ENCODE assay signal across 9 cellular contexts in the genomic region with DNA sequence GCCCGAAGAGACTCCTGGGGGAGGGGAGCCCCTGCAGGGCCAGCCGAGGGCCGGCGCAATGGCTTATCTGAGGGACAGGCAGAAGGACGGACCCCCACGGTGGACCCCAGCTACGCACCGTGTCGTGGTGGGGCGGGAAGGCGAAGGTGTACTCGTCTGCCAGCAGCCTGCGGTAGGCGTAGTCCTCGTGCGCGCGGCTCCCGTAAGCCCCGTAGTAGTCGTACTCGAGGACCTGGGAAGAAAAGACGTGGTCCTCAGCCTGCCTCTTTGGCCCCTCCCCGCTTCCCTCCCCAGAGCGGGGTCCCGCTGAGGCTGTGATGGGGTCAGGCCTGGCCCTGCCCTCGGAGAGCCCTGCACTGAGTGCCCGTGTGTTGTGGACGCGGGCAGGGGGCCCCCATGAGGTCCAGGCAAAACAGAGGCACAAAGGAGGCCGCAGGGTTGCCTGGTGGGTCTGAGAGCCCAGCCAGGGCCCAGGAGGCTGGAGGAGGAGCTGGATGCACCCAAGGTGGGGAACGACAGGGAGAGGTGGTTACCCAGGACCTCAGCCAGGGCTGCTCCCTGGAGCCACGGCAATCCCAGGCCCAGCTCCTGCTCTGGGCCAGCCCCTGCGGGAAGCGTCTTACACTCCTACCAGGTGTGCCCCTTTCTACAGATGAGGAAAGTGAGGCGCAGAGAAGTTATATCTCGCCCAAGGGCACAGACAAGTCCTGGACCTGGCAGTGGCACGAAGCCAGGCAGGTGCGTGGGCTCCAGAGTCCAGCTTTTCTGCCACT. TPM values are rescaled to one million over a fixed set of nuclear protein-coding genes. Genes with fewer than 3 reads are reported as not detected.
DNase-seq lines count a peak whose midpoint lies in the region; ATAC-seq and TF ChIP-seq lines count a peak whose summit lies in the region.
"Had no signal": no experiment of that assay in that cellular context is flagged by ENCODE, and none has a peak within 500 bp of the region (broad histone marks: within the 10 kb centered on the region; RNA-seq: fewer than 3 reads in every experiment).

No MANE protein-coding gene starts in this region.

- H3K36me3 Mint-ChIP-seq in chondrocyte (ENCODE audit: low read depth) = peaks cover 1% of the 10 kb centered on the region

- peak overlapping the region; percentile 14 to 59 for H3K9ac ChIP-seq in mucosa of rectum (ENCODE audit: low read depth in 1 of 2, low read length in 2 of 2)

- H3K27ac Mint-ChIP-seq in chondrocyte (ENCODE audit: unreplicated experiment) = no peak overlapping the region

- H3K9me3 Mint-ChIP-seq in chondrocyte (ENCODE audit: low read depth) = peaks cover 5% of the 10 kb centered on the region

- H3K9me3 ChIP-seq in mucosa of rectum (ENCODE audit: control insufficient read depth in 2 of 2, low read length in 2 of 2) (no peaks in the 10 kb centered on the region), uterus (no peaks in the 10 kb centered on the region)

- no peak for ATAC-seq in GM19351 (IDR thresholded peaks at IDR 0.05; ENCODE audit: unreplicated experiment)

- DNase-seq in stimulated activated CD4-positive, alpha-beta T cell treated with anti-CD3 and anti-CD28 coated beads, Interleukin-4, amount 100 ng/mL, for 1 hour = peak; percentile 37
- no peak for DNase-seq in stimulated activated CD4-positive, alpha-beta T cell treated with anti-CD3 and anti-CD28 coated beads, Interleukin-15, amount 100 ng/mL, for 24 hours
- DNase-seq in chondrocyte (ENCODE audit: low spot score) (peak; percentile 93), uterus (peak in 1 of 2 donors; percentile 27), SK-N-DZ (ENCODE audit: low spot score) (no peak), midbrain (lab: John Stamatoyannopoulos, UW) (no peak)
- DNase-seq: NCI-H526 treated with DMSO at 0.1 percent for 48 hours had no signal

- no peak overlapping the region for H3K4me3 Mint-ChIP-seq in chondrocyte (ENCODE audit: unreplicated experiment)

- peak overlapping the region in 1 of 2 donors; percentile 58 for H3K27ac ChIP-seq in mucosa of rectum (ENCODE audit: low read depth in 2 of 2, low read length in 2 of 2)
- H3K27ac ChIP-seq in uterus = peak overlapping the region; percentile 33 to 46

- H3K27me3 ChIP-seq in mucosa of rectum (ENCODE audit: control insufficient read depth in 2 of 2, insufficient read depth in 2 of 2, low read length in 2 of 2) (peaks cover 3 to 9% of the 10 kb centered on the region in 2 donors), uterus (no peaks in the 10 kb centered on the region)

- TF ChIP-seq CTCF in chondrocyte (IDR thresholded peaks at IDR 0.05) = no peak
- no peak for TF ChIP-seq CTCF in uterus (IDR thresholded peaks at IDR 0.05)

- TF ChIP-seq POLR2A in uterus (IDR thresholded peaks at IDR 0.05) = no peak

- H3K4me1 Mint-ChIP-seq in chondrocyte (ENCODE audit: low read depth) = peaks cover 8% of the 10 kb centered on the region

- peaks cover 11% of the 10 kb centered on the region for H3K27me3 Mint-ChIP-seq in chondrocyte (ENCODE audit: low read depth)

- H3K4me3 ChIP-seq in mucosa of rectum (ENCODE audit: low read length in 2 of 2) (peak overlapping the region; percentile 41 to 43), uterus (peak overlapping the region; percentile 15 to 31)

- intact Hi-C loops in uterus (cut with DNase I; ENCODE audit: low total_unique reads) = no loop called here

- H3K4me1 ChIP-seq in mucosa of rectum (ENCODE audit: control insufficient read depth in 2 of 2, insufficient read depth in 2 of 2, low read length in 2 of 2) (peaks cover 3% of the 10 kb centered on the region in 2 donors), uterus (no peaks in the 10 kb centered on the region)

- H3K36me3 ChIP-seq in mucosa of rectum (ENCODE audit: control insufficient read depth in 2 of 2, insufficient read depth in 2 of 2, low read length in 2 of 2) = no peaks in the 10 kb centered on the region
- no peaks in the 10 kb centered on the region for H3K36me3 ChIP-seq in uterus

RNA-seq across cellular contexts. Expression of gene SARDH, which starts 35.2 kb away (rescaled TPM):
- total RNA-seq in chondrocyte (0.74 to 1.2 TPM in 2 of 3 replicates, not detected in the other), uterus (10 to 100 TPM in 1 of 4 donors, 1 to 10 TPM in 1, not detected in 2; 2.7 to 14.1 TPM)
- polyA plus RNA-seq in SK-N-DZ (2014; cell fraction: cytosol; rRNA removed) = 3.2 and 3.3 TPM in 2 replicates
- polyA plus RNA-seq in SK-N-DZ (2014; cell fraction: nucleus; rRNA removed) = 4.7 and 8.5 TPM in 2 replicates

Comparison
In these comparisons a context has a peak if more than half of its experiments do, and no peak if none do; other contexts are left out.
1. DNase-seq: peak in stimulated activated CD4-positive, alpha-beta T cell treated with anti-CD3 and anti-CD28 coated beads, Interleukin-4, amount 100 ng/mL, for 1 hour (single experiment) and chondrocyte (single experiment); none in stimulated activated CD4-positive, alpha-beta T cell treated with anti-CD3 and anti-CD28 coated beads, Interleukin-15, amount 100 ng/mL, for 24 hours (single experiment), SK-N-DZ (single experiment) and midbrain (single experiment).